18 cellular contexts compared by ENCODE assay signal in genomic region chr13:34506796-34507195, GRCh38.
"Had no signal": no experiment of that assay in that cellular context is flagged by ENCODE, and none has a peak within 500 bp of the region (broad histone marks: within the 10 kb centered on the region; RNA-seq: fewer than 3 reads in every experiment).

No MANE protein-coding gene starts in this region.

- H3K27me3 ChIP-seq: colonic mucosa, esophagus squamous epithelium, gastroesophageal sphincter, stomach had no signal

- H2AFZ ChIP-seq: parathyroid adenoma had no signal

- H3K36me3 ChIP-seq: colonic mucosa, esophagus squamous epithelium, gastroesophageal sphincter, left ventricle myocardium inferior, lower lobe of right lung, stomach had no signal

- H3K9ac ChIP-seq: parathyroid adenoma had no signal

- H3K4me3 ChIP-seq: colonic mucosa, esophagus squamous epithelium, gastroesophageal sphincter, left ventricle myocardium inferior, lower lobe of right lung, psoas muscle, skin epidermis, stomach had no signal

- H3K27ac ChIP-seq: colonic mucosa, esophagus squamous epithelium, gastroesophageal sphincter, left ventricle myocardium inferior, lower lobe of right lung, parathyroid adenoma, psoas muscle, skin epidermis, stomach had no signal

- H3K79me2 ChIP-seq: parathyroid adenoma had no signal

- DNase-seq: colonic mucosa; dermis blood vessel endothelial cell; esophagus squamous epithelium; glutamatergic neuron; islet precursor cell; left cardiac atrium; left ventricle myocardium inferior; lower lobe of right lung; midbrain; psoas muscle; retina; stimulated activated naive CD4-positive, alpha-beta T cell; stomach; substantia nigra; trophoblast cell had no signal

- H3K4me1 ChIP-seq: colonic mucosa, esophagus squamous epithelium, gastroesophageal sphincter, left ventricle myocardium inferior, lower lobe of right lung, parathyroid adenoma, psoas muscle, stomach had no signal

- H3K9me3 ChIP-seq: colonic mucosa, esophagus squamous epithelium, gastroesophageal sphincter, left ventricle myocardium inferior, lower lobe of right lung, psoas muscle, stomach had no signal
